ENCODE assay signal across 1 cellular context in genomic region chr20:36647194-36648121, GRCh38.
TF ChIP-seq lines count a peak whose summit lies in the region.

No MANE protein-coding gene starts in this region.

TF ChIP-seq in H1, 55 proteins besides CTCF, POLR2A, EP300 and RAD21:
- TF ChIP-seq POU5F1 (IDR thresholded peaks at IDR 0.05; ENCODE audit: low read depth, low read length), result no peak
- TF ChIP-seq SAP30 (IDR thresholded peaks at IDR 0.05; ENCODE audit: insufficient read depth, insufficient replicate concordance, low read length), result no peak
- TF ChIP-seq TBP (IDR thresholded peaks at IDR 0.05; ENCODE audit: low read depth, low read length), result no peak
- TF ChIP-seq, protein P1, sequence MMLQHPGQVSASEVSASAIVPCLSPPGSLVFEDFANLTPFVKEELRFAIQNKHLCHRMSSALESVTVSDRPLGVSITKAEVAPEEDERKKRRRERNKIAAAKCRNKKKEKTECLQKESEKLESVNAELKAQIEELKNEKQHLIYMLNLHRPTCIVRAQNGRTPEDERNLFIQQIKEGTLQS (IDR thresholded peaks at IDR 0.05; ENCODE audit: insufficient read depth, low read depth, low read length), result no peak
- TF ChIP-seq CHD7 (IDR thresholded peaks at IDR 0.05; ENCODE audit: insufficient replicate concordance, low read length), result no peak
- no peak for TF ChIP-seq RXRA (IDR thresholded peaks at IDR 0.05; ENCODE audit: insufficient read depth, low read depth, low read length)
- TF ChIP-seq FOSL1 (IDR thresholded peaks at IDR 0.05; ENCODE audit: insufficient read depth, low read depth, low read length), result no peak
- TF ChIP-seq SRF (IDR thresholded peaks at IDR 0.05; ENCODE audit: low read depth, low read length), result no peak
